In genomic region chr18:46042571-46043123, GRCh38 we compare ENCODE assay signal across 1 cellular context.
TF ChIP-seq lines count a peak whose summit lies in the region.

No MANE protein-coding gene starts in this region.

TF ChIP-seq in H1, 55 proteins besides CTCF, POLR2A, EP300 and RAD21 (continued from another document):
- TF ChIP-seq CHD7 (IDR thresholded peaks at IDR 0.05; ENCODE audit: insufficient replicate concordance, low read length) (no peak), TEAD4 (IDR thresholded peaks at IDR 0.05; ENCODE audit: low read depth, low read length) (no peak), ATF2 (IDR thresholded peaks at IDR 0.05; ENCODE audit: low read length) (no peak), TAF7 (optimal IDR thresholded peaks at IDR 0.05; ENCODE audit: borderline replicate concordance, low read depth, low read length) (no peak), NRF1 (IDR thresholded peaks at IDR 0.05; ENCODE audit: low read depth, low read length) (no peak)
